In the genomic region with DNA sequence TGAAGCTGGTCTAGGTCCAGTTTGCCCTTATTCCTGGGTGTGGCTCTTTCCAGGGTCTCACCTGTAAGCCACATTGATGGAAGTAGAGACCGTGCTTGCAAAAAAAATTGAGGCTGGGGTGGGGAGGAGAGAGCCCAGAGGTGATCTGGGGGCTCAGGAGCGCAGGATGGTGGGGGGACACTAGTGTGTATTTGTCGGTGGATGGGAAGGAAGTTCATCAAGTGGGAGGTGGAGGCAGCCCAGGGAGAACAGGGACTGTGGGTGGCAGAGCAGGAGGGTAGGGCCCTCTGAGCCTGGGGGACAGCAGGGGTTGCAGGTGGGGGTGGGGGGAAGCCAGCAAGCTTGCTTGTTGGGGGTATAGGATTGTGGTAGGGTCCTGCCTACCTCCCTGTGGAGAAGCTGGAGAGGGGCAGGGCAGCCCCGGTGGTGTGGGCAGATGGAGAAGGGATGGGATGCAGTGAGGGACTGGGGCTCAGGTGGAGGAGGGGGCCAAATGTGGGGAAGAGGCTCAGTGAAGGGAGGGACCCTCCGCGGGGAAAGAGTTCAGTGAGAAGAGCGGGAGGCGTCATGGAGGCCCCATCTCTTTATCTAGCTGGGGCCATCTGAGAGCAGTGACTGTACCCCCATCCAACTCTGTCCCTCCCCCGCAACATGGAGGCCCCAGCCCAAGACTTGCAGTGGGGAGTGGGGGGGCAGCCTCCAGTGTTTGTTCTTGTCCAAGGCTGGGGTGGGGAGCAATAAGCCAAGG, we compare ENCODE assay signal across 29 cellular contexts. TPM values are rescaled to one million over a fixed set of nuclear protein-coding genes. Genes with fewer than 3 reads are reported as not detected.
DNase-seq lines count a peak whose midpoint lies in the region; ATAC-seq and TF ChIP-seq lines count a peak whose summit lies in the region.
"Had no signal": no experiment of that assay in that cellular context is flagged by ENCODE, and none has a peak within 500 bp of the region (broad histone marks: within the 10 kb centered on the region; RNA-seq: fewer than 3 reads in every experiment).

No MANE protein-coding gene starts in this region.

- H3F3A ChIP-seq in SK-N-SH (replicated peaks; ENCODE audit: insufficient read depth), result peaks cover 8% of the 10 kb centered on the region

- intact Hi-C loops in ovary (cut with DNase I) (loop anchor here in 1 of 4 donors (5.0 kb wide), 1 partner anchor 35 kb away; no protein-coding TSS in a partner anchor), vagina (cut with DNase I) (no loop called here)

- H3K9me3 Mint-ChIP-seq in activated T-helper 17 cell treated with anti-CD3 and anti-CD28 coated beads, Interleukin-2, amount 50 U/mL, for 72 hours, result no peaks in the 10 kb centered on the region
- H3K9me3 Mint-ChIP-seq: activated CD4-positive, alpha-beta T cell treated with anti-CD3 and anti-CD28 coated beads, Interleukin-2, amount 10 ng/mL, durations not matched to agents 7 days and 5 days; activated T-cell treated with anti-CD3 and anti-CD28 coated beads, Interleukin-2, amount 50 U/mL, for 24 hours; CD4-positive, CD25-positive, alpha-beta regulatory T cell; memory B cell; WTC11 had no signal

- no peak overlapping the region for H3K4me3 Mint-ChIP-seq in activated T-helper 17 cell treated with anti-CD3 and anti-CD28 coated beads, Interleukin-2, amount 50 U/mL, for 72 hours
- H3K4me3 Mint-ChIP-seq: activated CD4-positive, alpha-beta T cell treated with anti-CD3 and anti-CD28 coated beads, Interleukin-2, amount 10 ng/mL, durations not matched to agents 7 days and 5 days; activated T-cell treated with anti-CD3 and anti-CD28 coated beads, Interleukin-2, amount 50 U/mL, for 24 hours; memory B cell; WTC11 had no signal

- H3K9me3 ChIP-seq in SK-N-SH, result no peaks in the 10 kb centered on the region
- no peaks in the 10 kb centered on the region for H3K9me3 ChIP-seq in ovary
- H3K9me3 ChIP-seq in vagina, result no peaks in the 10 kb centered on the region
- H3K9me3 ChIP-seq: adrenal gland, Peyer's patch, spleen had no signal

- H3K27ac ChIP-seq in SK-N-SH (ENCODE audit: low read depth in 2 of 2, low read length in 1 of 2), result no peak overlapping the region
- H3K27ac ChIP-seq in ovary, result peak overlapping the region; percentile 21 to 26
- H3K27ac ChIP-seq in vagina, result peak overlapping the region; percentile 87
- H3K27ac ChIP-seq in caudate nucleus (ENCODE audit: low read depth, low read length), result no peak overlapping the region
- H3K27ac ChIP-seq: 22Rv1, spleen had no signal

- H3K4me1 ChIP-seq in SK-N-SH (ENCODE audit: control insufficient read depth in 1 of 2, insufficient read depth in 2 of 2, low read depth in 1 of 2, low read length in 1 of 2) (peaks cover 7 to 19% of the 10 kb centered on the region in 2 experiments; a peak in 2 of 4 replicates), ovary (ENCODE audit: insufficient read depth) (peaks cover 14% of the 10 kb centered on the region), vagina (peaks cover 24% of the 10 kb centered on the region)
- H3K4me1 ChIP-seq: adrenal gland, Peyer's patch, spleen had no signal

- WGBS in SK-N-SH (ENCODE audit: low lambda C conversion rate), result 93% methylated on average over 9 of the region's 9 CpGs
- 85 to 92% (median 86%) methylated on average over 9 of the region's 9 CpGs for WGBS in ovary, 3 donors

- CTCF ChIA-PET in SK-N-SH (lab: Yijun Ruan, JAX), result interaction anchor here (0.8 to 6.2 kb wide), 10 partner anchors 8 to 190 kb away, joined by 3 to 47 read pairs (median 6); a partner anchor contains a TSS

- peak; percentile 30 for DNase-seq in SK-N-SH
- peak; percentile 2 for DNase-seq in germinal center (ENCODE audit: low spot score)
- DNase-seq in ovary, result peak in 2 of 5 donors; percentile 32 to 39
- DNase-seq in vagina (ENCODE audit: extremely low spot score in 2 of 2), result no peak
- DNase-seq in caudate nucleus (lab: John Stamatoyannopoulos, UW), result no peak
- DNase-seq in medulla oblongata (ENCODE audit: extremely low spot score), result no peak
- DNase-seq: activated CD4-positive, alpha-beta T cell treated with anti-CD3 and anti-CD28 coated beads, Interleukin-2, amount 10 ng/mL, durations not matched to agents 7 days and 5 days; activated T-cell treated with anti-CD3 and anti-CD28 coated beads, Interleukin-2, amount 50 U/mL, for 24 hours; CD4-positive, CD25-positive, alpha-beta regulatory T cell; effector CD4-positive, alpha-beta T cell; erythroblast; GOT3; IMR-90; left colon; NCI-H1105 treated with DMSO at 0.1 percent for 48 hours; NCI-H1930; NCI-H69; nucleus accumbens; retina; spleen; stimulated activated CD4-positive, alpha-beta T cell treated with anti-CD3 and anti-CD28 coated beads, Interleukin-2, amount 100 ng/mL, for 48 hours had no signal

- no peaks in the 10 kb centered on the region for H3K79me2 ChIP-seq in SK-N-SH (ENCODE audit: insufficient read depth)

- POLR2A ChIA-PET in SK-N-SH (lab: Yijun Ruan, JAX), result no interaction called here

- H2AFZ ChIP-seq in SK-N-SH (ENCODE audit: low read depth), result no peak overlapping the region

- H3K9ac ChIP-seq in SK-N-SH, result no peak overlapping the region

- H3K4me2 ChIP-seq in SK-N-SH, result no peak overlapping the region

- no peak for TF ChIP-seq RAD21 in SK-N-SH (IDR thresholded peaks at IDR 0.05; ENCODE audit: low read length)

- H3K27me3 Mint-ChIP-seq in activated T-helper 17 cell treated with anti-CD3 and anti-CD28 coated beads, Interleukin-2, amount 50 U/mL, for 72 hours, result peaks cover 8% of the 10 kb centered on the region

- no peak for TF ChIP-seq CTCF in SK-N-SH (IDR thresholded peaks at IDR 0.05)
- no peak for TF ChIP-seq CTCF in ovary (IDR thresholded peaks at IDR 0.05)
- no peak for TF ChIP-seq CTCF in vagina (IDR thresholded peaks at IDR 0.05)

- ATAC-seq in SK-N-SH treated with all-trans-retinoic acid at 6 μM for 48 hours, result no peak
- no peak for ATAC-seq in activated T-helper 17 cell treated with anti-CD3 and anti-CD28 coated beads, Interleukin-2, amount 50 U/mL, for 72 hours (replicated peaks)
- ATAC-seq: left colon, WTC11 had no signal

- no peaks in the 10 kb centered on the region for H3K4me1 Mint-ChIP-seq in activated T-helper 17 cell treated with anti-CD3 and anti-CD28 coated beads, Interleukin-2, amount 50 U/mL, for 72 hours
- H3K4me1 Mint-ChIP-seq: activated CD4-positive, alpha-beta T cell treated with anti-CD3 and anti-CD28 coated beads, Interleukin-2, amount 10 ng/mL, durations not matched to agents 7 days and 5 days; CD4-positive, CD25-positive, alpha-beta regulatory T cell; memory B cell had no signal

- H3K36me3 Mint-ChIP-seq in activated T-helper 17 cell treated with anti-CD3 and anti-CD28 coated beads, Interleukin-2, amount 50 U/mL, for 72 hours (ENCODE audit: low read depth), result no peaks in the 10 kb centered on the region
- H3K36me3 Mint-ChIP-seq: CD4-positive, CD25-positive, alpha-beta regulatory T cell; memory B cell; WTC11 had no signal

- TF ChIP-seq POLR2A in ovary (IDR thresholded peaks at IDR 0.05), result no peak
- TF ChIP-seq POLR2A in vagina (IDR thresholded peaks at IDR 0.05), result no peak

- TF ChIP-seq EP300 in SK-N-SH (IDR thresholded peaks at IDR 0.05; ENCODE audit: borderline replicate concordance in 1 of 2, low read depth in 1 of 2, low read length in 1 of 2), result no peak
- no peak for TF ChIP-seq EP300 in ovary (IDR thresholded peaks at IDR 0.05)

- H4K20me1 ChIP-seq in SK-N-SH (ENCODE audit: insufficient read depth), result no peaks in the 10 kb centered on the region

- H3K36me3 ChIP-seq in SK-N-SH (replicated peaks in 1 of 2; ENCODE audit: control insufficient read depth in 1 of 2, insufficient read depth in 2 of 2, low read length in 1 of 2) (no peaks in the 10 kb centered on the region), ovary (no peaks in the 10 kb centered on the region), vagina (no peaks in the 10 kb centered on the region)
- H3K36me3 ChIP-seq: adrenal gland, Peyer's patch, spleen had no signal

- H3K4me3 ChIP-seq in SK-N-SH (ENCODE audit: low read depth in 2 of 2, low read length in 1 of 2) (no peak overlapping the region), ovary (no peak overlapping the region), vagina (no peak overlapping the region)
- H3K4me3 ChIP-seq: adrenal gland, Peyer's patch, spleen had no signal

- no peak overlapping the region for H3K27ac Mint-ChIP-seq in activated T-helper 17 cell treated with anti-CD3 and anti-CD28 coated beads, Interleukin-2, amount 50 U/mL, for 72 hours
- H3K27ac Mint-ChIP-seq: activated CD4-positive, alpha-beta T cell treated with anti-CD3 and anti-CD28 coated beads, Interleukin-2, amount 10 ng/mL, durations not matched to agents 7 days and 5 days; activated T-cell treated with anti-CD3 and anti-CD28 coated beads, Interleukin-2, amount 50 U/mL, for 24 hours; CD4-positive, CD25-positive, alpha-beta regulatory T cell; memory B cell; WTC11 had no signal

- H3K9me2 ChIP-seq in SK-N-SH, result no peaks in the 10 kb centered on the region

- H3K27me3 ChIP-seq in SK-N-SH (ENCODE audit: insufficient read depth) (no peaks in the 10 kb centered on the region), ovary (no peaks in the 10 kb centered on the region), vagina (no peaks in the 10 kb centered on the region)
- H3K27me3 ChIP-seq: adrenal gland, Peyer's patch had no signal

TF ChIP-seq in SK-N-SH, 30 proteins besides CTCF, POLR2A, EP300 and RAD21 (continues in another document):
- TF ChIP-seq RXRA (IDR thresholded peaks at IDR 0.05; ENCODE audit: borderline replicate concordance, low read depth), result no peak

TF ChIP-seq in SK-N-SH treated with all-trans-retinoic acid at 6 μM for 48 hours, 23 proteins besides CTCF, POLR2A, EP300 and RAD21:
- TF ChIP-seq TOX (CRISPR knock-in tag; IDR thresholded peaks at IDR 0.05; ENCODE audit: borderline replicate concordance), result no peak

RNA-seq across cellular contexts. Expression of a gene that starts 17.3 kb away (rescaled TPM):
- polyA plus RNA-seq in SK-N-SH (2012; rRNA removed), result 0.28 and 0.46 TPM in 2 replicates
- polyA plus RNA-seq in SK-N-SH (2012; cell fraction: cytosol; rRNA removed), result 0.06 and 0.16 TPM in 2 replicates
- 0.15 and 0.20 TPM in 2 replicates for polyA plus RNA-seq in SK-N-SH (2012; cell fraction: nucleus; rRNA removed)
- 1 to 10 TPM in 6 of 7 donors, under 1 TPM in 1; 0.34 to 3.5 (median 1.6) TPM for total RNA-seq in ovary
- 1 to 10 TPM in 1 of 2 donors, under 1 TPM in 1; 0.32 to 2.5 TPM for polyA plus RNA-seq in ovary
- total RNA-seq in vagina, result 0.74 TPM
- total RNA-seq in activated T-helper 17 cell treated with anti-CD3 and anti-CD28 coated beads, Interleukin-2, amount 50 U/mL, for 72 hours, result under 1 TPM in 1 of 2 donors, not detected in 1; 0.16 TPM
- total RNA-seq: activated CD4-positive, alpha-beta T cell treated with anti-CD3 and anti-CD28 coated beads, Interleukin-2, amount 10 ng/mL, durations not matched to agents 7 days and 5 days; adrenal gland; CD4-positive, CD25-positive, alpha-beta regulatory T cell; subcutaneous adipose tissue had no signal
- polyA plus RNA-seq: CD4-positive, CD25-positive, alpha-beta regulatory T cell had no signal

RNA-seq across cellular contexts. Expression of a gene that starts 55.6 kb away (rescaled TPM):
- polyA plus RNA-seq in SK-N-SH (2012; rRNA removed) (265 and 1,461 TPM in 2 replicates), ovary (100 to 1,000 TPM; 260 to 321 TPM)
- 757 and 1,045 TPM in 2 replicates for polyA plus RNA-seq in SK-N-SH (2012; cell fraction: cytosol; rRNA removed)
- polyA plus RNA-seq in SK-N-SH (2012; cell fraction: nucleus; rRNA removed), result 2,732 and 4,628 TPM in 2 replicates
- total RNA-seq in ovary (1,000 to 10,000 TPM in 1 of 7 donors, 100 to 1,000 TPM in 5, 10 to 100 TPM in 1; 71.2 to 1,087 (median 550) TPM), vagina (171 TPM)
- total RNA-seq in activated T-helper 17 cell treated with anti-CD3 and anti-CD28 coated beads, Interleukin-2, amount 50 U/mL, for 72 hours, result 1 to 10 TPM in 1 of 2 donors, under 1 TPM in 1; 0.37 to 1.9 TPM
- polyA plus RNA-seq: CD4-positive, CD25-positive, alpha-beta regulatory T cell had no signal

Comparison
In these comparisons a context has a peak if more than half of its experiments do, and no peak if none do; other contexts are left out.
1. DNase-seq: peak in SK-N-SH (single experiment) and germinal center (single experiment); none in vagina (0 of 2), caudate nucleus (0 of 61) and medulla oblongata (single experiment).
2. H3K27ac ChIP-seq: peak in ovary (2 of 2) and vagina (single experiment); none in SK-N-SH (0 of 2) and caudate nucleus (single experiment).
3. RNA of a gene that starts 55.6 kb away (total RNA-seq): 71.2 to 1,087 TPM in ovary and 171 TPM in vagina (single experiment); 0.37 to 1.9 TPM in activated T-helper 17 cell treated with anti-CD3 and anti-CD28 coated beads, Interleukin-2, amount 50 U/mL, for 72 hours; every median in the first group is over 10 times any median in the second.